In the genomic region with DNA sequence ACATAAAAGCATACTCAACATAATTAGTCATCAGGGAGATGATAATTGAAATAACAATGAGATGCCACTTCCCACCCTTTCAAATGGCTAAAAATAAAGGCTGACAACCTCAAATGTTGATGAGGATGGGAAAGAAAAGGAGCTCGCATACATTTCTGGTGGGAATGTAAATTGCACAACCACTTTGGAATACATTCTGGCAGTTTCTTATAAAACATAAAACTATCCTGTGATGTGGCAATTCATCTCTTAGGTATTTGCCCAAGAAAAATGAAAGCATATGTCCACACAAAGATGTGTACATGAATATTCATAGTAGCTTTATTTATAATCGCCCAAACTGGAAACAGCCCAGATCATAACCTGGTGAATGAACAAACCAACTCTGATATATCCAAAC, we compare ENCODE assay signal across 10 cellular contexts. TPM values are rescaled to one million over a fixed set of nuclear protein-coding genes. Genes with fewer than 3 reads are reported as not detected.
A peak's percentile ranks its signal among the peaks of the same experiment; 100 is the strongest.
DNase-seq lines count a peak whose midpoint lies in the region; ATAC-seq and TF ChIP-seq lines count a peak whose summit lies in the region.
"Had no signal": no experiment of that assay in that cellular context is flagged by ENCODE, and none has a peak within 500 bp of the region (broad histone marks: within the 10 kb centered on the region; RNA-seq: fewer than 3 reads in every experiment).

No MANE protein-coding gene starts in this region.

- H3K36me3 ChIP-seq in heart left ventricle (peaks cover 0 to 5% (median 0%) of the 10 kb centered on the region in 9 donors), right atrium auricular region (no peaks in the 10 kb centered on the region), hepatocyte (replicated peaks; ENCODE audit: insufficient read depth, low read depth) (no peaks in the 10 kb centered on the region), thoracic aorta (no peaks in the 10 kb centered on the region)

- peaks cover 32% of the 10 kb centered on the region for H3K4me1 Mint-ChIP-seq in activated CD4-positive, alpha-beta memory T cell treated with anti-CD3 and anti-CD28 coated beads for 36 hours (ENCODE audit: low read depth)

- ATAC-seq in heart left ventricle (no peak), thoracic aorta (ENCODE audit: insufficient number of reproducible peaks, low FRiP score, low read depth) (no peak), HG03460 (IDR thresholded peaks at IDR 0.05; ENCODE audit: unreplicated experiment) (no peak)

- H3K4me3 ChIP-seq in heart left ventricle (peak overlapping the region in 7 of 12 donors; percentile 59 to 87 (median 67)), right atrium auricular region (peak overlapping the region in 1 of 2 donors; percentile 69), hepatocyte (no peak overlapping the region), thoracic aorta (peak overlapping the region; percentile 81)

- H3K4me1 ChIP-seq in heart left ventricle (peaks cover 0 to 11% (median 0%) of the 10 kb centered on the region in 12 donors), right atrium auricular region (peaks cover 0 to 5% of the 10 kb centered on the region in 2 donors), hepatocyte (ENCODE audit: insufficient read depth) (peaks cover 6% of the 10 kb centered on the region), thoracic aorta (ENCODE audit: control insufficient read depth in 1 of 2, low read depth in 2 of 2) (peaks cover 0 to 13% of the 10 kb centered on the region in 2 donors)

- no peaks in the 10 kb centered on the region for H3K27me3 Mint-ChIP-seq in activated CD4-positive, alpha-beta memory T cell treated with anti-CD3 and anti-CD28 coated beads for 36 hours

- H3K9me3 ChIP-seq in heart left ventricle = no peaks in the 10 kb centered on the region
- H3K9me3 ChIP-seq in right atrium auricular region = no peaks in the 10 kb centered on the region
- H3K9me3 ChIP-seq in hepatocyte (ENCODE audit: low read depth) = no peaks in the 10 kb centered on the region
- H3K9me3 ChIP-seq in thoracic aorta = no peaks in the 10 kb centered on the region

- no peak overlapping the region for H3K27ac Mint-ChIP-seq in activated CD4-positive, alpha-beta memory T cell treated with anti-CD3 and anti-CD28 coated beads for 36 hours

- CTCF ChIA-PET in activated CD4-positive, alpha-beta memory T cell treated with anti-CD3 and anti-CD28 coated beads for 36 hours (lab: Charles Lee) = no interaction called here

- intact Hi-C loops in heart left ventricle (cut with DNase I) = no loop called here
- intact Hi-C loops in activated CD4-positive, alpha-beta memory T cell treated with anti-CD3 and anti-CD28 coated beads for 36 hours (cut with micrococcal nuclease) = no loop called here

- H3K36me3 Mint-ChIP-seq in activated CD4-positive, alpha-beta memory T cell treated with anti-CD3 and anti-CD28 coated beads for 36 hours = peaks cover 10% of the 10 kb centered on the region

- WGBS in heart left ventricle, 4 donors = 47 to 66% (median 54%) methylated on average over 2 of the region's 2 CpGs
- WGBS in hepatocyte (ENCODE audit: low lambda C conversion rate, missing lambda C conversion rate) = 81% methylated on average over 2 of the region's 2 CpGs

- H3K27ac ChIP-seq in heart left ventricle (no peak overlapping the region), right atrium auricular region (no peak overlapping the region), hepatocyte (peak overlapping the region; percentile 22), thoracic aorta (no peak overlapping the region)

- H2AFZ ChIP-seq in hepatocyte = peak overlapping the region; percentile 40

- H3K4me3 Mint-ChIP-seq in activated CD4-positive, alpha-beta memory T cell treated with anti-CD3 and anti-CD28 coated beads for 36 hours = peak overlapping the region; percentile 83

- peaks cover 23% of the 10 kb centered on the region for H3K79me2 ChIP-seq in hepatocyte

- H4K20me1 ChIP-seq in hepatocyte (ENCODE audit: insufficient read depth, poor library complexity, severe bottlenecking) = peaks cover 2% of the 10 kb centered on the region

- H3K9me3 Mint-ChIP-seq in activated CD4-positive, alpha-beta memory T cell treated with anti-CD3 and anti-CD28 coated beads for 36 hours = no peaks in the 10 kb centered on the region

- DNase-seq in heart left ventricle (no peak), right atrium auricular region (ENCODE audit: low spot score) (no peak), hepatocyte (ENCODE audit: low spot score) (no peak), thoracic aorta (ENCODE audit: low spot score) (no peak), SKM-1 treated with dmso at 0.1 percent for 144 hours (lab: John Stamatoyannopoulos, UW; ENCODE audit: unreplicated experiment) (no peak), mucosa of gallbladder (ENCODE audit: low spot score) (no peak)
- DNase-seq in activated CD4-positive, alpha-beta memory T cell treated with anti-CD3 and anti-CD28 coated beads for 36 hours = no peak

- H3K9me2 ChIP-seq in hepatocyte (replicated peaks; ENCODE audit: insufficient read depth) = no peaks in the 10 kb centered on the region

- TF ChIP-seq CTCF in heart left ventricle (IDR thresholded peaks at IDR 0.05) (no peak), right atrium auricular region (IDR thresholded peaks at IDR 0.05) (no peak), hepatocyte (IDR thresholded peaks at IDR 0.05; ENCODE audit: poor library complexity) (no peak), thoracic aorta (IDR thresholded peaks at IDR 0.05) (no peak)

- TF ChIP-seq POLR2A in heart left ventricle (IDR thresholded peaks at IDR 0.05) = no peak

- H3K4me2 ChIP-seq in hepatocyte = peak overlapping the region; percentile 84

- peaks cover 0 to 18% (median 0%) of the 10 kb centered on the region in 9 donors for H3K27me3 ChIP-seq in heart left ventricle
- no peaks in the 10 kb centered on the region for H3K27me3 ChIP-seq in right atrium auricular region
- no peaks in the 10 kb centered on the region for H3K27me3 ChIP-seq in hepatocyte
- no peaks in the 10 kb centered on the region for H3K27me3 ChIP-seq in thoracic aorta (replicated peaks; ENCODE audit: insufficient read depth)

- POLR2A ChIA-PET in activated CD4-positive, alpha-beta memory T cell treated with anti-CD3 and anti-CD28 coated beads for 36 hours (lab: Charles Lee) = no interaction called here

RNA-seq across cellular contexts. Expression of gene ZNF275, which starts 0.7 kb away (rescaled TPM):
- total RNA-seq in heart left ventricle (1 to 10 TPM; 6.0 to 8.6 (median 7.9) TPM), right atrium auricular region (1 to 10 TPM; 5.9 to 7.2 TPM), hepatocyte (9.9 and 10.2 TPM in 2 replicates), thoracic aorta (10 to 100 TPM; 14.5 to 17.1 TPM), mucosa of gallbladder (10.3 TPM)
- polyA plus RNA-seq in heart left ventricle (1 to 10 TPM; 2.1 to 6.3 TPM), hepatocyte (4.0 and 4.3 TPM in 2 replicates)
- 10 to 100 TPM; 11.3 to 11.5 TPM for total RNA-seq in activated CD4-positive, alpha-beta memory T cell treated with anti-CD3 and anti-CD28 coated beads for 36 hours

RNA-seq across cellular contexts. Expression of gene PNMA6F, which starts 11.7 kb away (rescaled TPM):
- total RNA-seq in heart left ventricle (not detected), right atrium auricular region (not detected), hepatocyte (not detected in 2 replicates), thoracic aorta (not detected), mucosa of gallbladder (not detected)
- polyA plus RNA-seq in heart left ventricle (not detected), hepatocyte (not detected in 2 replicates)
- total RNA-seq in activated CD4-positive, alpha-beta memory T cell treated with anti-CD3 and anti-CD28 coated beads for 36 hours = not detected
- total RNA-seq: Daoy, H7 had no signal
